Comparison of ENCODE assay signal across 1 cellular context in the genomic region with DNA sequence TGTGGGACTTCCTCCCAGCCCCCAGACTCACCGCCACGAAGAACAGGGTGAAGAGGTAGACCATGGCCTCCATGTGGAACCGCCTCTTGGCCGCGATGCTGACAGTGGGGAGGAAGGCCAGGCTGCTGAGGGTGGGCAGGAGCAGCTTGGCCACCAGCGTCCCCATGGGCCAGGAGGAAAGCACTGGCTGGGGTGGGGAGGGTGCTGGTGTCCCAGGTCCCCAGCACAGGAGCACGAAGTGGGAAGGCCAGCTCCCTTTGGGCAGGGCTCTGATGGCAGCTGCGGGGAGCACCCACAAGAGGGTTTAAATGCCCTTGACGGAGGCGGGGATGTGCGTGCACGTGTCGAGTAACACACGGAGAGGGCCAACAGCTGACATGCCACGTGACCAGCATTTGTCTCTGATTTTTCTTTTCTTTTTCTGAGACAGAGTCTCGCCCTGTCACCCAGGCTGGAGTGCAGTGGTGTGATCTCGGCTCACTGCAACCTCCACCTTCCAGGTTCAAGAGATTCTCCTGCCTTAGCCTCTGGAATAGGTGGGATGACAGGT.
TF ChIP-seq lines count a peak whose summit lies in the region.

A gene with protein sequence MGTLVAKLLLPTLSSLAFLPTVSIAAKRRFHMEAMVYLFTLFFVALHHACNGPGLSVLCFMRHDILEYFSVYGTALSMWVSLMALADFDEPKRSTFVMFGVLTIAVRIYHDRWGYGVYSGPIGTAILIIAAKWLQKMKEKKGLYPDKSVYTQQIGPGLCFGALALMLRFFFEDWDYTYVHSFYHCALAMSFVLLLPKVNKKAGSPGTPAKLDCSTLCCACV (minus strand): TSS at position 281 of the 550 bp plus-strand sequence. CDS start 115 bp downstream, at position 166.

TF ChIP-seq in K562, 482 proteins besides CTCF, POLR2A, EP300 and RAD21 (continued from another document):
- TF ChIP-seq, protein P1, sequence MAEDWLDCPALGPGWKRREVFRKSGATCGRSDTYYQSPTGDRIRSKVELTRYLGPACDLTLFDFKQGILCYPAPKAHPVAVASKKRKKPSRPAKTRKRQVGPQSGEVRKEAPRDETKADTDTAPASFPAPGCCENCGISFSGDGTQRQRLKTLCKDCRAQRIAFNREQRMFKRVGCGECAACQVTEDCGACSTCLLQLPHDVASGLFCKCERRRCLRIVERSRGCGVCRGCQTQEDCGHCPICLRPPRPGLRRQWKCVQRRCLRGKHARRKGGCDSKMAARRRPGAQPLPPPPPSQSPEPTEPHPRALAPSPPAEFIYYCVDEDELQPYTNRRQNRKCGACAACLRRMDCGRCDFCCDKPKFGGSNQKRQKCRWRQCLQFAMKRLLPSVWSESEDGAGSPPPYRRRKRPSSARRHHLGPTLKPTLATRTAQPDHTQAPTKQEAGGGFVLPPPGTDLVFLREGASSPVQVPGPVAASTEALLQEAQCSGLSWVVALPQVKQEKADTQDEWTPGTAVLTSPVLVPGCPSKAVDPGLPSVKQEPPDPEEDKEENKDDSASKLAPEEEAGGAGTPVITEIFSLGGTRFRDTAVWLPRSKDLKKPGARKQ (CRISPR knock-in tag; IDR thresholded peaks at IDR 0.05), result no peak
- TF ChIP-seq RBM14 (IDR thresholded peaks at IDR 0.05; ENCODE audit: borderline replicate concordance, insufficient read depth, low read depth, low read length), result no peak
- no peak for TF ChIP-seq POU5F1 (IDR thresholded peaks at IDR 0.05; ENCODE audit: borderline replicate concordance, low read depth, low read length, partially characterized antibody)
- TF ChIP-seq TEAD4 (IDR thresholded peaks at IDR 0.05; ENCODE audit: low read length), result no peak
- no peak for TF ChIP-seq TEAD4 (CRISPR knock-in tag; IDR thresholded peaks at IDR 0.05; ENCODE audit: borderline replicate concordance)
- no peak for TF ChIP-seq THRA (IDR thresholded peaks at IDR 0.05)
- TF ChIP-seq CBFB (CRISPR knock-in tag; IDR thresholded peaks at IDR 0.05), result no peak
- TF ChIP-seq CUX1 (CRISPR knock-in tag; IDR thresholded peaks at IDR 0.05), result no peak
- TF ChIP-seq ZNF444 (CRISPR knock-in tag; IDR thresholded peaks at IDR 0.05), result no peak
- no peak for TF ChIP-seq ZNF12 (CRISPR knock-in tag; IDR thresholded peaks at IDR 0.05)
- TF ChIP-seq ZKSCAN3 (CRISPR knock-in tag; IDR thresholded peaks at IDR 0.05), result no peak
- no peak for TF ChIP-seq SNAPC5 (CRISPR knock-in tag; IDR thresholded peaks at IDR 0.05)
- TF ChIP-seq ZNF76 (CRISPR knock-in tag; IDR thresholded peaks at IDR 0.05; ENCODE audit: borderline replicate concordance), result no peak
- TF ChIP-seq FOXP1 (CRISPR knock-in tag; IDR thresholded peaks at IDR 0.05), result no peak
- TF ChIP-seq KLF13 (tag; IDR thresholded peaks at IDR 0.05; ENCODE audit: borderline replicate concordance, low read depth), result no peak
- peak; percentile 59; the same call in 1 of the 2 replicates for TF ChIP-seq RAD51 (IDR thresholded peaks at IDR 0.05; ENCODE audit: borderline replicate concordance, low read depth)
- TF ChIP-seq BRD4 (IDR thresholded peaks at IDR 0.05), result no peak
- 0 out of 2 replicates have a peak, but pooled peaks have one; percentile 16 for TF ChIP-seq BHLHE40 (IDR thresholded peaks at IDR 0.05; ENCODE audit: low read length)
- TF ChIP-seq MEIS2 (IDR thresholded peaks at IDR 0.05; ENCODE audit: partially characterized antibody), result no peak
- TF ChIP-seq HNRNPL (IDR thresholded peaks at IDR 0.05; ENCODE audit: low read depth, low read length), result no peak
- no peak for TF ChIP-seq FOXA3 (CRISPR knock-in tag; conservative IDR thresholded peaks at IDR 0.05 in 1 of 2, IDR thresholded peaks at IDR 0.05 in 1 of 2)
- no peak for TF ChIP-seq MAFF (IDR thresholded peaks at IDR 0.05; ENCODE audit: low read length)
- TF ChIP-seq ZBTB7A (IDR thresholded peaks at IDR 0.05; ENCODE audit: borderline replicate concordance, control insufficient read depth, low read depth, low read length), result no peak
- no peak for TF ChIP-seq CTCFL (IDR thresholded peaks at IDR 0.05; ENCODE audit: borderline replicate concordance, insufficient read depth, low read depth, low read length, poor library complexity, severe bottlenecking)
- TF ChIP-seq POLR3G (IDR thresholded peaks at IDR 0.05; ENCODE audit: extremely low read depth, insufficient read length, insufficient replicate concordance), result no peak
- TF ChIP-seq CBFA2T2 (conservative IDR thresholded peaks at IDR 0.05), result no peak
- no peak for TF ChIP-seq ZNF696 (CRISPR knock-in tag; conservative IDR thresholded peaks at IDR 0.05)
- no peak for TF ChIP-seq CBX2 (IDR thresholded peaks at IDR 0.05; ENCODE audit: insufficient read depth, low read length, poor library complexity, severe bottlenecking)
- no peak for TF ChIP-seq ZNF3 (CRISPR knock-in tag; IDR thresholded peaks at IDR 0.05)
- no peak for TF ChIP-seq SP1 (CRISPR knock-in tag; IDR thresholded peaks at IDR 0.05)
- no peak for TF ChIP-seq EHMT2 (IDR thresholded peaks at IDR 0.05)
- TF ChIP-seq, protein P2, sequence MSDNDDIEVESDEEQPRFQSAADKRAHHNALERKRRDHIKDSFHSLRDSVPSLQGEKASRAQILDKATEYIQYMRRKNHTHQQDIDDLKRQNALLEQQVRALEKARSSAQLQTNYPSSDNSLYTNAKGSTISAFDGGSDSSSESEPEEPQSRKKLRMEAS (CRISPR knock-in tag; IDR thresholded peaks at IDR 0.05), result 0 out of 2 replicates have a peak, but pooled peaks have one; percentile 26
- TF ChIP-seq PYGO2 (tag; IDR thresholded peaks at IDR 0.05), result no peak
- no peak for TF ChIP-seq REST (CRISPR knock-in tag; IDR thresholded peaks at IDR 0.05; ENCODE audit: low read depth)
- TF ChIP-seq, protein P3, sequence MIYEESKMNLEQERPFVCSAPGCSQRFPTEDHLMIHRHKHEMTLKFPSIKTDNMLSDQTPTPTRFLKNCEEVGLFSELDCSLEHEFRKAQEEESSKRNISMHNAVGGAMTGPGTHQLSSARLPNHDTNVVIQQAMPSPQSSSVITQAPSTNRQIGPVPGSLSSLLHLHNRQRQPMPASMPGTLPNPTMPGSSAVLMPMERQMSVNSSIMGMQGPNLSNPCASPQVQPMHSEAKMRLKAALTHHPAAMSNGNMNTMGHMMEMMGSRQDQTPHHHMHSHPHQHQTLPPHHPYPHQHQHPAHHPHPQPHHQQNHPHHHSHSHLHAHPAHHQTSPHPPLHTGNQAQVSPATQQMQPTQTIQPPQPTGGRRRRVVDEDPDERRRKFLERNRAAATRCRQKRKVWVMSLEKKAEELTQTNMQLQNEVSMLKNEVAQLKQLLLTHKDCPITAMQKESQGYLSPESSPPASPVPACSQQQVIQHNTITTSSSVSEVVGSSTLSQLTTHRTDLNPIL (CRISPR knock-in tag; IDR thresholded peaks at IDR 0.05), result no peak
